8 cellular contexts compared by ENCODE assay signal in genomic region chr14:29584992-29585391, GRCh38.
DNase-seq lines count a peak whose midpoint lies in the region; ATAC-seq lines count a peak whose summit lies in the region.

No MANE protein-coding gene starts in this region.

- peak; percentile 88 for DNase-seq in LHCN-M2 (ENCODE audit: low read depth)
- DNase-seq in amniotic stem cell (lab: John Stamatoyannopoulos, UW) = peak; percentile 56
- peak; percentile 58 for DNase-seq in inferior parietal cortex (ENCODE audit: extremely low spot score)
- peak; percentile 89 for DNase-seq in stromal cell of bone marrow (ENCODE audit: low read depth)
- DNase-seq in activated CD4-positive, alpha-beta T cell treated with anti-CD3 and anti-CD28 coated beads, Interleukin-2, amount 50 U/mL, for 48 hours = no peak

- ATAC-seq in HG03045 (IDR thresholded peaks at IDR 0.05; ENCODE audit: unreplicated experiment) (no peak), HG03439 (IDR thresholded peaks at IDR 0.05; ENCODE audit: unreplicated experiment) (no peak), GM21737 (IDR thresholded peaks at IDR 0.05; ENCODE audit: unreplicated experiment) (no peak)

Comparison
In these comparisons a context has a peak if more than half of its experiments do, and no peak if none do; other contexts are left out.
1. DNase-seq: peak in LHCN-M2 (single experiment), amniotic stem cell (single experiment), inferior parietal cortex (single experiment) and stromal cell of bone marrow (single experiment); none in activated CD4-positive, alpha-beta T cell treated with anti-CD3 and anti-CD28 coated beads, Interleukin-2, amount 50 U/mL, for 48 hours (0 of 2).